In the genomic region with DNA sequence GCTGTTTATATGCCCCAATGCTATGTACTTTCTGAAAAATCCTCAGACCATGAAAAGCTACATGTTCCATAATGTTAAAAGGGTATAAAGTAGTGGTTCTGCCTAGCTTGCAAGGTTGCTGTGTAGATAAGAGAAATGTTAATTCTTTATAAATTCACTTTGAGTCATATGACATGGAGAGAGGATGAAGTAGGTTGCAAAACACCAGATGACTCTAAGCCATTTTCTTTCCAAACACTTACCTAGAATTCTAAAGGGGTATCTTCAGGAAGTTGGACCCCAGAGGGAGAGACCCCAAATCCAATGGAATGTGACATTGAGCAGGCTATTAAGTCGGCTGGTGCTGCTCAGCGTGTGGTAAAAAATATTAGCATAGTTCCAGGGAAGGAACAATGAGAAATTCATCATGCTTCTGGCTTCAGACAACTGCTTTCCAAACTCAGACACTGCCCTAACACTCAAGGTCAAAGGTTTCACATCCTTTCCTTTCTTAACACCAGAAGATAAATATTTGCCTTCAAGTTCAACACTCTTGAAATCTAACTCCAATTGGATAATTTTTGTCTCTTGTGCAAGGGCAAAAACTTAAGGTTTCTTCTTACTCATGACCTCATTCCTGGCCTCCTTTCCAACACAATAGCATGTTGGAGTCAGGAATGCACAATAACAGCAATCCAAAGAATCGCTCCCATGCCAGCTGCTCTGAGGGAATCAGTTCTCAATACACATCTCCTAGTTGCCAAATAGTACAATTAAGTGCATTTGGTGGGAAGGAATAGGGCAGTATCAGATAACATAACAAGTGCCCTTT, we compare ENCODE assay signal across 9 cellular contexts.
DNase-seq lines count a peak whose midpoint lies in the region; ATAC-seq and TF ChIP-seq lines count a peak whose summit lies in the region.
"Had no signal": no experiment of that assay in that cellular context is flagged by ENCODE, and none has a peak within 500 bp of the region (broad histone marks: within the 10 kb centered on the region; RNA-seq: fewer than 3 reads in every experiment).

No MANE protein-coding gene starts in this region.

- intact Hi-C loops in Caco-2 (cut with micrococcal nuclease; ENCODE audit: unreplicated experiment) = loop anchor here (1.0 kb wide), 2 partner anchors 21 to 43 kb away; no protein-coding TSS in a partner anchor

- peaks cover 14% of the 10 kb centered on the region for H3K4me1 Mint-ChIP-seq in Caco-2 (ENCODE audit: low read depth, unreplicated experiment)
- H3K4me1 Mint-ChIP-seq in T-cell = peaks cover 94 to 96% (median 95%) of the 10 kb centered on the region in 3 donors
- peaks cover 81% of the 10 kb centered on the region for H3K4me1 Mint-ChIP-seq in activated naive CD4-positive, alpha-beta T cell treated with anti-CD3 and anti-CD28 coated beads, Interleukin-2, amount 10 ng/mL, durations not matched to agents 7 days and 5 days

- POLR2A ChIA-PET in Caco-2 (lab: Charles Lee) = interaction anchor here (0.6 kb wide), 1 partner anchor 23 kb away, joined by 5 read pairs; no protein-coding TSS in a partner anchor
- POLR2A ChIA-PET in T-cell (lab: Charles Lee) = interaction anchor here in 1 of 2 donors (0.9 kb wide), 1 partner anchor 11 kb away, joined by 4 read pairs; no protein-coding TSS in a partner anchor

- DNase-seq in Caco-2 (peak in 1 of 2 experiments; percentile 50), T-cell (no peak), foreskin fibroblast (peak; percentile 75 to 90), pons (ENCODE audit: low spot score) (peak; percentile 50), putamen (ENCODE audit: low spot score) (no peak)
- DNase-seq in activated naive CD4-positive, alpha-beta T cell treated with anti-CD3 and anti-CD28 coated beads, Interleukin-2, amount 10 ng/mL, durations not matched to agents 7 days and 5 days = no peak
- DNase-seq: glutamatergic neuron had no signal

- H3K27me3 ChIP-seq in Caco-2 (replicated peaks; ENCODE audit: control insufficient read depth, insufficient read depth, low read length) = no peaks in the 10 kb centered on the region

- no peak for TF ChIP-seq CTCF in Caco-2 (IDR thresholded peaks at IDR 0.05; ENCODE audit: insufficient read depth in 1 of 2, low read depth in 1 of 2, low read length in 1 of 2, severe bottlenecking in 1 of 2, unreplicated experiment in 1 of 2)
- no peak for TF ChIP-seq CTCF in foreskin fibroblast (IDR thresholded peaks at IDR 0.05; ENCODE audit: low read depth, low read length)

- no TSS peak for BruUV-seq in Caco-2 (replicated peaks; lab: Mats Ljungman, UMichigan)

- H3K4me3 Mint-ChIP-seq in Caco-2 (ENCODE audit: unreplicated experiment) = no peak overlapping the region
- peak overlapping the region in 1 of 3 donors; percentile 24 for H3K4me3 Mint-ChIP-seq in T-cell
- no peak overlapping the region for H3K4me3 Mint-ChIP-seq in activated naive CD4-positive, alpha-beta T cell treated with anti-CD3 and anti-CD28 coated beads, Interleukin-2, amount 10 ng/mL, durations not matched to agents 7 days and 5 days

- H3K9me3 ChIP-seq in Caco-2 = no peaks in the 10 kb centered on the region

- ATAC-seq in T-cell (replicated peaks in 1 of 4) = no peak
- ATAC-seq in HG03342 (IDR thresholded peaks at IDR 0.05; ENCODE audit: unreplicated experiment) = no peak
- ATAC-seq in HG02970 (IDR thresholded peaks at IDR 0.05; ENCODE audit: low FRiP score, unreplicated experiment) = no peak

- H3K27me3 Mint-ChIP-seq in Caco-2 (ENCODE audit: insufficient read depth, unreplicated experiment) = no peaks in the 10 kb centered on the region
- H3K27me3 Mint-ChIP-seq in T-cell = no peaks in the 10 kb centered on the region
- H3K27me3 Mint-ChIP-seq in activated naive CD4-positive, alpha-beta T cell treated with anti-CD3 and anti-CD28 coated beads, Interleukin-2, amount 10 ng/mL, durations not matched to agents 7 days and 5 days = no peaks in the 10 kb centered on the region

- no peaks in the 10 kb centered on the region; the same call in 1 of the 2 replicates for H3K36me3 ChIP-seq in Caco-2 (ENCODE audit: control insufficient read depth, insufficient read depth, low read length)

- no peaks in the 10 kb centered on the region for H3K9me3 Mint-ChIP-seq in Caco-2 (ENCODE audit: unreplicated experiment)
- H3K9me3 Mint-ChIP-seq in T-cell = no peaks in the 10 kb centered on the region
- H3K9me3 Mint-ChIP-seq in activated naive CD4-positive, alpha-beta T cell treated with anti-CD3 and anti-CD28 coated beads, Interleukin-2, amount 10 ng/mL, durations not matched to agents 7 days and 5 days = peaks cover 8% of the 10 kb centered on the region

- CTCF ChIA-PET in Caco-2 (lab: Charles Lee) (interaction anchor here (0.6 to 1.1 kb wide), 2 partner anchors 34 to 1289 kb away, joined by 3 to 4 read pairs; no protein-coding TSS in a partner anchor), T-cell (lab: Charles Lee) (interaction anchor here (0.6 to 1.6 kb wide), 4 partner anchors 13 to 59 kb away, joined by 3 to 6 read pairs (median 4); no protein-coding TSS in a partner anchor)
- CTCF ChIA-PET in activated naive CD4-positive, alpha-beta T cell treated with anti-CD3 and anti-CD28 coated beads, Interleukin-2, amount 10 ng/mL, durations not matched to agents 7 days and 5 days (lab: Charles Lee) = interaction anchor here (1.0 to 1.7 kb wide), 3 partner anchors 10 to 17 kb away, joined by 3 to 4 read pairs (median 4); no protein-coding TSS in a partner anchor

- H3K27ac Mint-ChIP-seq in Caco-2 (ENCODE audit: unreplicated experiment) (peak overlapping the region; percentile 3), T-cell (peak overlapping the region; percentile 58 to 82)
- H3K27ac Mint-ChIP-seq in activated naive CD4-positive, alpha-beta T cell treated with anti-CD3 and anti-CD28 coated beads, Interleukin-2, amount 10 ng/mL, durations not matched to agents 7 days and 5 days = no peak overlapping the region

- H3K4me1 ChIP-seq in Caco-2 = peaks cover 18% of the 10 kb centered on the region

- H3K36me3 Mint-ChIP-seq in Caco-2 (ENCODE audit: insufficient read depth, unreplicated experiment) = peaks cover 12% of the 10 kb centered on the region
- H3K36me3 Mint-ChIP-seq in T-cell = peaks cover 57% of the 10 kb centered on the region
- peaks cover 64% of the 10 kb centered on the region for H3K36me3 Mint-ChIP-seq in activated naive CD4-positive, alpha-beta T cell treated with anti-CD3 and anti-CD28 coated beads, Interleukin-2, amount 10 ng/mL, durations not matched to agents 7 days and 5 days

- H3K4me3 ChIP-seq in Caco-2 (ENCODE audit: low read depth, low read length) = no peak overlapping the region
- H3K4me3 ChIP-seq in foreskin fibroblast (ENCODE audit: low read depth in 1 of 2, low read length in 2 of 2) = no peak overlapping the region

Comparison
In these comparisons a context has a peak if more than half of its experiments do, and no peak if none do; other contexts are left out.
1. DNase-seq: peak in foreskin fibroblast (2 of 2) and pons (single experiment); none in T-cell (0 of 34), activated naive CD4-positive, alpha-beta T cell treated with anti-CD3 and anti-CD28 coated beads, Interleukin-2, amount 10 ng/mL, durations not matched to agents 7 days and 5 days (single experiment) and putamen (single experiment).